22 cellular contexts compared by ENCODE assay signal in the genomic region with DNA sequence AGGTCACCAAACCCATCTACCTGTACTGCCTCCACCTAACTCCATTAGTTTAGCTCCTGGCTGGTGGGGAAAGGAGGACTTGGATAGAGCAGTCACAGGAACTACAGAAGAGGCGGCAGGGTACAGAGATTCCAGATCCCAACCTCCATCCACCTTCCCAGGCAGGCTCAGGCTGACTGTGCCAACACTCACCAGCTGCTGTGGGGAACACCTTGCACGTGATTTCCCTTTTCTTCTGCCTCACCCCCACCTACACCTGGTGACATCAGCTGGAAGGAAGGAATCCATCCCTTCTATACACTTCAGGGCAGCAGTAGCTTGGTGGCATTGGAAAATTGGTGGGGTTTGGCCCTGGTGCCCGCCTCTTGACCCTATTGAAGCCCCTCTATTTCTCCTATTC.
"Had no signal": no experiment of that assay in that cellular context is flagged by ENCODE, and none has a peak within 500 bp of the region (broad histone marks: within the 10 kb centered on the region; RNA-seq: fewer than 3 reads in every experiment).

No MANE protein-coding gene starts in this region.

- H3K9ac ChIP-seq: KMS-11 had no signal

- H3K4me3 ChIP-seq: K562, SJSA1, SK-N-MC had no signal

- H3K27me3 ChIP-seq: SJSA1 had no signal

- H3K9me3 ChIP-seq: SJSA1 had no signal

- H3K27ac ChIP-seq: KMS-11, SJSA1, SK-N-MC had no signal

- H3K4me1 ChIP-seq: SJSA1 had no signal

- ATAC-seq: HepG2, K562 had no signal

- DNase-seq: IMR-90, Kasumi-1, MM.1S, NCI-H1105, NCI-H1417, NCI-H1436 treated with DMSO at 0.1 percent for 48 hours, NCI-H1694, NCI-H187 treated with DMSO at 0.1 percent for 48 hours, NCI-H2029 treated with DMSO at 0.1 percent for 48 hours, NCI-H226, NCI-H446, NCI-H510A, NCI-H524 treated with DMSO at 0.1 percent for 48 hours, NCI-H82, Right ventricle myocardium superior, RPMI8226, SIG-M5 had no signal

- H3K36me3 ChIP-seq: SJSA1 had no signal
